ENCODE assay signal across 17 cellular contexts in genomic region chr19:52621376-52621775, GRCh38.
"Had no signal": no experiment of that assay in that cellular context is flagged by ENCODE, and none has a peak within 500 bp of the region (broad histone marks: within the 10 kb centered on the region; RNA-seq: fewer than 3 reads in every experiment).

No MANE protein-coding gene starts in this region.

- ATAC-seq: activated CD8-positive, alpha-beta memory T cell treated with anti-CD3 and anti-CD28 coated beads, Interleukin-2, amount 10 ng/mL, durations not matched to agents 7 days and 5 days; effector memory CD8-positive, alpha-beta T cell; psoas muscle; right lobe of liver had no signal

- H3K4me3 Mint-ChIP-seq: activated CD8-positive, alpha-beta memory T cell treated with anti-CD3 and anti-CD28 coated beads, Interleukin-2, amount 10 ng/mL, durations not matched to agents 7 days and 5 days; activated naive CD4-positive, alpha-beta T cell treated with anti-CD3 and anti-CD28 coated beads, Interleukin-2, amount 10 ng/mL, durations not matched to agents 7 days and 5 days; dendritic cell treated with granulocyte-macrophage colony-stimulating factor and Interleukin-4, amounts not matched to agents 40 ng/mL and 50 ng/mL, for 4 days; effector memory CD8-positive, alpha-beta T cell; T-helper 1 cell treated with Interleukin-12 subunit alpha and Interleukin-12 subunit beta and Interleukin-4 antibody, amounts not matched to agents 30 μg/mL and 1 μg/mL, for 36 hours had no signal

- DNase-seq: activated CD4-positive, CD25-positive, alpha-beta regulatory T cell; activated CD8-positive, alpha-beta memory T cell treated with anti-CD3 and anti-CD28 coated beads, Interleukin-2, amount 10 ng/mL, durations not matched to agents 7 days and 5 days; activated naive CD4-positive, alpha-beta T cell treated with anti-CD3 and anti-CD28 coated beads, Interleukin-2, amount 10 ng/mL, durations not matched to agents 7 days and 5 days; amygdala; brain microvascular endothelial cell; cerebellar nuclear complex; effector memory CD8-positive, alpha-beta T cell; kidney glomerular epithelial cell; midbrain; nucleus accumbens; psoas muscle; right lobe of liver; SK-N-SH; stimulated activated CD4-positive, alpha-beta T cell treated with anti-CD3 and anti-CD28 coated beads, Interleukin-1b, Interleukin-23, amount 100 ng/mL, for 48 hours; stimulated activated naive CD4-positive, alpha-beta T cell treated with Interleukin-2 at 50 U/mL for 16 hours had no signal

- H3K27ac Mint-ChIP-seq: activated CD8-positive, alpha-beta memory T cell treated with anti-CD3 and anti-CD28 coated beads, Interleukin-2, amount 10 ng/mL, durations not matched to agents 7 days and 5 days; activated naive CD4-positive, alpha-beta T cell treated with anti-CD3 and anti-CD28 coated beads, Interleukin-2, amount 10 ng/mL, durations not matched to agents 7 days and 5 days; dendritic cell treated with granulocyte-macrophage colony-stimulating factor and Interleukin-4, amounts not matched to agents 40 ng/mL and 50 ng/mL, for 4 days; T-helper 1 cell treated with Interleukin-12 subunit alpha and Interleukin-12 subunit beta and Interleukin-4 antibody, amounts not matched to agents 30 μg/mL and 1 μg/mL, for 36 hours had no signal

- H3K27me3 Mint-ChIP-seq: activated CD8-positive, alpha-beta memory T cell treated with anti-CD3 and anti-CD28 coated beads, Interleukin-2, amount 10 ng/mL, durations not matched to agents 7 days and 5 days; activated naive CD4-positive, alpha-beta T cell treated with anti-CD3 and anti-CD28 coated beads, Interleukin-2, amount 10 ng/mL, durations not matched to agents 7 days and 5 days; dendritic cell treated with granulocyte-macrophage colony-stimulating factor and Interleukin-4, amounts not matched to agents 40 ng/mL and 50 ng/mL, for 4 days; effector memory CD8-positive, alpha-beta T cell had no signal
